ENCODE assay signal across 8 cellular contexts in genomic region chr15:44535509-44536297, GRCh38. TPM values are rescaled to one million over a fixed set of nuclear protein-coding genes. Genes with fewer than 3 reads are reported as not detected.
DNase-seq lines count a peak whose midpoint lies in the region; ATAC-seq and TF ChIP-seq lines count a peak whose summit lies in the region.

No MANE protein-coding gene starts in this region.

- ATAC-seq in gastrocnemius medialis (peak in 1 of 2 donors; percentile 2), GM19463 (IDR thresholded peaks at IDR 0.05; ENCODE audit: unreplicated experiment) (no peak)

- H3K4me1 ChIP-seq in MM.1S (ENCODE audit: low read length) (peaks cover 6% of the 10 kb centered on the region; the same call in 1 of the 2 replicates), hepatocyte (ENCODE audit: insufficient read depth) (peaks cover 20% of the 10 kb centered on the region), gastrocnemius medialis (peaks cover 23 to 33% of the 10 kb centered on the region in 2 donors)

- H3K4me3 Mint-ChIP-seq in activated naive CD4-positive, alpha-beta T cell treated with anti-CD3 and anti-CD28 coated beads, Interleukin-2, amount 50 U/mL, for 24 hours, result peak overlapping the region; percentile 96

- peak; percentile 50 for DNase-seq in GM12865 (ENCODE audit: low read depth)
- peak; percentile 66 for DNase-seq in MM.1S
- peak; percentile 64 for DNase-seq in hepatocyte (ENCODE audit: low spot score)
- DNase-seq in gastrocnemius medialis, result no peak
- DNase-seq in DMS79 treated with DMSO at 0.1 percent for 48 hours (lab: John Stamatoyannopoulos, UW), result no peak
- DNase-seq in epidermal melanocyte (ENCODE audit: insufficient read length, low spot score), result no peak

- intact Hi-C loops in gastrocnemius medialis (cut with DNase I; ENCODE audit: low total_unique reads), result loop anchor here (2.0 to 10.0 kb wide), 6 partner anchors 127 to 1109 kb away; partner anchors contain the start of genes GOLM2, SERF2 and SPG11

- in situ Hi-C loops in gastrocnemius medialis (cut with MboI; ENCODE audit: low sequenced_read_pairs in 4 of 4), result loop anchor here in 1 of 4 donors (10.0 kb wide), 1 partner anchor 111 kb away; the partner anchor contains the start of gene CTDSPL2

- peaks cover 23% of the 10 kb centered on the region for H3F3A ChIP-seq in MM.1S (ENCODE audit: insufficient read depth, low read length)

- no peaks in the 10 kb centered on the region for H3K9me2 ChIP-seq in MM.1S (replicated peaks; ENCODE audit: insufficient read depth, low read length)
- no peaks in the 10 kb centered on the region for H3K9me2 ChIP-seq in hepatocyte (replicated peaks; ENCODE audit: insufficient read depth)

- H3K4me2 ChIP-seq in MM.1S (ENCODE audit: low read depth, low read length), result peak overlapping the region; percentile 95
- peak overlapping the region; percentile 90 for H3K4me2 ChIP-seq in hepatocyte

- H3K9me3 Mint-ChIP-seq in activated naive CD4-positive, alpha-beta T cell treated with anti-CD3 and anti-CD28 coated beads, Interleukin-2, amount 50 U/mL, for 24 hours, result no peaks in the 10 kb centered on the region

- no peaks in the 10 kb centered on the region for H3K27me3 Mint-ChIP-seq in activated naive CD4-positive, alpha-beta T cell treated with anti-CD3 and anti-CD28 coated beads, Interleukin-2, amount 50 U/mL, for 24 hours

- H3K9me3 ChIP-seq in MM.1S (replicated peaks; ENCODE audit: insufficient read depth, low read length) (no peaks in the 10 kb centered on the region), hepatocyte (ENCODE audit: low read depth) (no peaks in the 10 kb centered on the region), gastrocnemius medialis (no peaks in the 10 kb centered on the region)

- TF ChIP-seq POLR2A in gastrocnemius medialis (IDR thresholded peaks at IDR 0.05), result no peak

- 60% methylated on average over 36 of the region's 36 CpGs for WGBS in hepatocyte (ENCODE audit: low lambda C conversion rate, missing lambda C conversion rate)

- H2AFZ ChIP-seq in MM.1S (ENCODE audit: low read length) (peak overlapping the region; percentile 88), hepatocyte (peak overlapping the region; percentile 94)

- H3K36me3 Mint-ChIP-seq in activated naive CD4-positive, alpha-beta T cell treated with anti-CD3 and anti-CD28 coated beads, Interleukin-2, amount 50 U/mL, for 24 hours, result peaks cover 12% of the 10 kb centered on the region

- H3K27ac ChIP-seq in MM.1S (ENCODE audit: low read length) (peak overlapping the region; percentile 82), hepatocyte (peak overlapping the region; percentile 99), gastrocnemius medialis (peak overlapping the region; percentile 90 to 99 (median 94))

- H3K36me3 ChIP-seq in MM.1S (replicated peaks; ENCODE audit: insufficient read depth, low read length) (no peaks in the 10 kb centered on the region), hepatocyte (replicated peaks; ENCODE audit: insufficient read depth, low read depth) (no peaks in the 10 kb centered on the region), gastrocnemius medialis (no peaks in the 10 kb centered on the region)

- H3K4me3 ChIP-seq in GM12865 (ENCODE audit: low read depth, low read length), result peak overlapping the region; percentile 62
- peak overlapping the region; percentile 90 for H3K4me3 ChIP-seq in MM.1S (ENCODE audit: low read length)
- peak overlapping the region; percentile 77 for H3K4me3 ChIP-seq in hepatocyte
- H3K4me3 ChIP-seq in gastrocnemius medialis, result peak overlapping the region; percentile 59 to 99 (median 74)

- H4K20me1 ChIP-seq in MM.1S (ENCODE audit: insufficient read depth, low read length) (no peaks in the 10 kb centered on the region), hepatocyte (ENCODE audit: insufficient read depth, poor library complexity, severe bottlenecking) (no peaks in the 10 kb centered on the region)

- H3K27me3 ChIP-seq in MM.1S (replicated peaks; ENCODE audit: insufficient read depth, low read length) (no peaks in the 10 kb centered on the region), hepatocyte (no peaks in the 10 kb centered on the region), gastrocnemius medialis (no peaks in the 10 kb centered on the region)

- peaks cover 33% of the 10 kb centered on the region for H3K4me1 Mint-ChIP-seq in activated naive CD4-positive, alpha-beta T cell treated with anti-CD3 and anti-CD28 coated beads, Interleukin-2, amount 50 U/mL, for 24 hours

- H3K79me2 ChIP-seq in MM.1S (ENCODE audit: low read length), result peaks cover 44% of the 10 kb centered on the region
- peaks cover 50% of the 10 kb centered on the region for H3K79me2 ChIP-seq in hepatocyte

- H3K9ac ChIP-seq in MM.1S (ENCODE audit: low read length), result peak overlapping the region; percentile 88

- peak overlapping the region; percentile 95 for H3K27ac Mint-ChIP-seq in activated naive CD4-positive, alpha-beta T cell treated with anti-CD3 and anti-CD28 coated beads, Interleukin-2, amount 50 U/mL, for 24 hours

- TF ChIP-seq CTCF in GM12865 (IDR thresholded peaks at IDR 0.05; ENCODE audit: insufficient read depth, low read depth, low read length, missing control alignments), result no peak
- no peak for TF ChIP-seq CTCF in MM.1S (IDR thresholded peaks at IDR 0.05; ENCODE audit: low read length)
- TF ChIP-seq CTCF in hepatocyte (IDR thresholded peaks at IDR 0.05; ENCODE audit: poor library complexity), result no peak
- no peak for TF ChIP-seq CTCF in gastrocnemius medialis (IDR thresholded peaks at IDR 0.05 in 4 of 5, conservative IDR thresholded peaks at IDR 0.05 in 1 of 5)

RNA-seq across cellular contexts. Expression of gene EIF3J, which starts 1.2 kb away (rescaled TPM):
- 46.4 and 52.9 TPM in 2 replicates for total RNA-seq in hepatocyte
- polyA plus RNA-seq in hepatocyte, result 29.2 and 33.9 TPM in 2 replicates
- 100 to 1,000 TPM in 2 of 4 donors, 10 to 100 TPM in 2; 79.2 to 122 (median 103) TPM for total RNA-seq in gastrocnemius medialis

Comparison
In these comparisons a context has a peak if more than half of its experiments do, and no peak if none do; other contexts are left out.
1. DNase-seq: peak in GM12865 (single experiment), MM.1S (single experiment) and hepatocyte (single experiment); none in gastrocnemius medialis (0 of 2), DMS79 treated with DMSO at 0.1 percent for 48 hours (single experiment) and epidermal melanocyte (single experiment).
2. Peak in every context shown above with its lines, with median percentiles within 50 percentile points of each other: H3K4me3 ChIP-seq and H3K27ac ChIP-seq.